19 cellular contexts compared by ENCODE assay signal in genomic region chr6:105474234-105474633, GRCh38.
DNase-seq lines count a peak whose midpoint lies in the region; ATAC-seq and TF ChIP-seq lines count a peak whose summit lies in the region.
"Had no signal": no experiment of that assay in that cellular context is flagged by ENCODE, and none has a peak within 500 bp of the region (broad histone marks: within the 10 kb centered on the region; RNA-seq: fewer than 3 reads in every experiment).

No MANE protein-coding gene starts in this region.

- ATAC-seq in Right ventricle myocardium superior (ENCODE audit: poor library complexity) = peak; percentile 43
- no peak for ATAC-seq in heart left ventricle
- no peak for ATAC-seq in GM18867 (IDR thresholded peaks at IDR 0.05; ENCODE audit: unreplicated experiment)
- ATAC-seq: activated naive CD4-positive, alpha-beta T cell treated with anti-CD3 and anti-CD28 coated beads, Interleukin-2, amount 50 U/mL, for 72 hours; foreskin keratinocyte; lower lobe of right lung; naive thymus-derived CD4-positive, alpha-beta T cell had no signal

- TF ChIP-seq POLR2A in heart left ventricle (IDR thresholded peaks at IDR 0.05) = no peak

- peaks cover 5% of the 10 kb centered on the region for H3K36me3 Mint-ChIP-seq in brain

- peak overlapping the region in 1 of 5 experiments; percentile 15 for H3K4me3 Mint-ChIP-seq in brain
- H3K4me3 Mint-ChIP-seq: CD4-positive, CD25-positive, alpha-beta regulatory T cell; central memory CD8-positive, alpha-beta T cell; naive thymus-derived CD4-positive, alpha-beta T cell had no signal

- WGBS in heart left ventricle, 4 donors = 69 to 78% (median 72%) methylated on average over 5 of the region's 5 CpGs

- peaks cover 8 to 19% (median 16%) of the 10 kb centered on the region in 5 experiments for H3K9me3 Mint-ChIP-seq in brain

- no peak overlapping the region for H3K27ac ChIP-seq in heart left ventricle
- H3K27ac ChIP-seq: foreskin keratinocyte, lower lobe of right lung had no signal

- no peaks in the 10 kb centered on the region for H3K4me1 ChIP-seq in heart left ventricle
- H3K4me1 ChIP-seq: foreskin keratinocyte, lower lobe of right lung had no signal

- peaks cover 0 to 4% (median 0%) of the 10 kb centered on the region in 9 donors for H3K27me3 ChIP-seq in heart left ventricle
- H3K27me3 ChIP-seq: foreskin keratinocyte had no signal

- peaks cover 4% of the 10 kb centered on the region for H3K27me3 Mint-ChIP-seq in brain
- H3K27me3 Mint-ChIP-seq: CD4-positive, CD25-positive, alpha-beta regulatory T cell; central memory CD8-positive, alpha-beta T cell had no signal

- peak overlapping the region in 3 of 5 experiments; percentile 41 to 69 (median 62) for H3K27ac Mint-ChIP-seq in brain
- H3K27ac Mint-ChIP-seq: activated naive CD4-positive, alpha-beta T cell treated with anti-CD3 and anti-CD28 coated beads, Interleukin-2, amount 50 U/mL, for 72 hours; CD4-positive, CD25-positive, alpha-beta regulatory T cell; naive thymus-derived CD4-positive, alpha-beta T cell had no signal

- peaks cover 7% of the 10 kb centered on the region for H3K4me1 Mint-ChIP-seq in brain
- H3K4me1 Mint-ChIP-seq: CD4-positive, CD25-positive, alpha-beta regulatory T cell; central memory CD8-positive, alpha-beta T cell; naive thymus-derived CD4-positive, alpha-beta T cell had no signal

- H3K9me3 ChIP-seq in heart left ventricle = peaks cover 0 to 25% (median 12%) of the 10 kb centered on the region in 12 donors
- H3K9me3 ChIP-seq: lower lobe of right lung had no signal

- DNase-seq in Right ventricle myocardium superior = no peak
- no peak for DNase-seq in heart left ventricle
- DNase-seq in iPS-NIHi11 (ENCODE audit: low spot score) = peak; percentile 65
- peak; percentile 47 for DNase-seq in superior temporal gyrus (ENCODE audit: extremely low spot score)
- DNase-seq in germinal center (ENCODE audit: low spot score) = no peak
- DNase-seq in activated gamma-delta T cell (lab: John Stamatoyannopoulos, UW) = no peak
- DNase-seq: activated CD4-positive, alpha-beta T cell treated with anti-CD3 and anti-CD28 coated beads, Interleukin-2, amount 50 U/mL, for 1 hour; activated T-cell treated with anti-CD3 and anti-CD28 coated beads for 4 hours; CD4-positive, CD25-positive, alpha-beta regulatory T cell; effector memory CD4-positive, alpha-beta T cell; foreskin keratinocyte; lower lobe of right lung; naive thymus-derived CD4-positive, alpha-beta T cell; NCI-H226; stimulated activated naive CD4-positive, alpha-beta T cell treated with Interleukin-2 at 50 U/mL for 16 hours had no signal

- no peak overlapping the region for H3K4me3 ChIP-seq in heart left ventricle
- H3K4me3 ChIP-seq: lower lobe of right lung had no signal

- no peak for TF ChIP-seq CTCF in heart left ventricle (IDR thresholded peaks at IDR 0.05)
- no peak for TF ChIP-seq CTCF in brain (conservative IDR thresholded peaks at IDR 0.05)

- intact Hi-C loops in Right ventricle myocardium superior (cut with DNase I) = no loop called here
- intact Hi-C loops in heart left ventricle (cut with DNase I) = no loop called here

- no peaks in the 10 kb centered on the region for H3K36me3 ChIP-seq in heart left ventricle
- H3K36me3 ChIP-seq: lower lobe of right lung had no signal

Comparison
In these comparisons a context has a peak if more than half of its experiments do, and no peak if none do; other contexts are left out.
1. DNase-seq: peak in iPS-NIHi11 (single experiment) and superior temporal gyrus (single experiment); none in Right ventricle myocardium superior (single experiment), heart left ventricle (0 of 5), germinal center (single experiment) and activated gamma-delta T cell (single experiment).